ENCODE assay signal across 9 cellular contexts in the genomic region with DNA sequence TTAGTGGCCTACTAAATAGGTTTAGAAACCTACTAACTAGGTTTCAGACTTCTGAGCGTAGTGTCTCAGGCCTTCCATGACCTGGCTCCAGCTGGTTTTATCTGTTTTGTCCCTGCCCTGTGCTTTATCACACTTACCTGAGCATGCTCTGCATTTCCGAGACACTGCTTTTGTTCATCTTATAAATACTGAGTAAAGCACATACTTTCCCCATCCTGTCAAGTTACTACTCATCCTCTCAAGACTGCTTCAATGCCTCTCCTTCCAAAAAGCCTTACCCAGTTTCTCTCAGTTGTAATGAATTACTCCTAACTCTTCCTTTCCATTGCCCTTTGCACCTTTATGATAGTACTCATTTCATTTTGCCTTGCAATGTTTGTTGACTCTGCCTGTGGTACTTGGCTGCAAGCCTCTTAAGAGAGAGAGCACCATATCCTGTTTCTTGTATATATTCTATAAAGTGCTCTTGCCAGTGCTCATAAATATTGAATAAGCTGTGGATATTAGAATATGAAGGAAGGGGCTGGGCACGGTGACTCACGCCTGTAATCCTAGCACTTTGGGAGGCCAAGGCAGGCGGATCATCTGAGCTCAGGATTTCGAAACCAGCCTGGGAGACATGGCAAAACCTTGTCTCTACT. TPM values are rescaled to one million over a fixed set of nuclear protein-coding genes. Genes with fewer than 3 reads are reported as not detected.
DNase-seq lines count a peak whose midpoint lies in the region; ATAC-seq, FAIRE-seq and TF ChIP-seq lines count a peak whose summit lies in the region.
"Had no signal": no experiment of that assay in that cellular context is flagged by ENCODE, and none has a peak within 500 bp of the region (broad histone marks: within the 10 kb centered on the region; RNA-seq: fewer than 3 reads in every experiment).

No MANE protein-coding gene starts in this region.

- dilution Hi-C loops in endothelial cell of umbilical vein (cut with MboI; ENCODE audit: extremely low pct_ligation_motif_present, low sequenced_read_pairs) = no loop called here

- TF ChIP-seq CTCF in endothelial cell of umbilical vein (IDR thresholded peaks at IDR 0.05; ENCODE audit: extremely low read depth in 1 of 2, insufficient read depth in 1 of 2, low read depth in 1 of 2, low read length in 2 of 2) = no peak
- TF ChIP-seq CTCF in psoas muscle (IDR thresholded peaks at IDR 0.05) = no peak

- H3K9me3 ChIP-seq in endothelial cell of umbilical vein (replicated peaks; ENCODE audit: control insufficient read depth, insufficient read depth, low read length) = no peaks in the 10 kb centered on the region
- no peaks in the 10 kb centered on the region for H3K9me3 ChIP-seq in psoas muscle

- H3K4me3 ChIP-seq in endothelial cell of umbilical vein (replicated peaks in 1 of 3; ENCODE audit: insufficient read depth in 1 of 3, low read depth in 1 of 3, low read length in 3 of 3) (peak overlapping the region in 1 of 3 experiments; percentile 17), psoas muscle (no peak overlapping the region)

- peaks cover 7% of the 10 kb centered on the region for H3K79me2 ChIP-seq in endothelial cell of umbilical vein (ENCODE audit: control insufficient read depth, insufficient read depth, low read length)

- H3K9ac ChIP-seq in endothelial cell of umbilical vein (replicated peaks; ENCODE audit: extremely low read depth, insufficient read depth, low read length) = no peak overlapping the region

- POLR2A ChIA-PET in endothelial cell of umbilical vein (lab: Charles Lee) = interaction anchor here (0.7 to 2.2 kb wide), 3 partner anchors 34 to 587 kb away, joined by 3 to 8 read pairs (median 4); partner anchors contain the start of gene SLAIN2

- H4K20me1 ChIP-seq in endothelial cell of umbilical vein (replicated peaks; ENCODE audit: control insufficient read depth, extremely low read depth, insufficient read depth, low read length) = no peaks in the 10 kb centered on the region

- CTCF ChIA-PET in endothelial cell of umbilical vein (lab: Charles Lee) = interaction anchor here (0.8 to 2.7 kb wide), 7 partner anchors 10 to 58 kb away, joined by 3 to 22 read pairs (median 4); no protein-coding TSS in a partner anchor

- WGBS in psoas muscle, 3 donors = 72 to 92% (median 76%) methylated on average over 6 of the region's 6 CpGs

- ATAC-seq in psoas muscle (peak; percentile 43 to 80 (median 62)), HG03520 (IDR thresholded peaks at IDR 0.05; ENCODE audit: unreplicated experiment) (no peak)

- no TSS peak for BruUV-seq in endothelial cell of umbilical vein (replicated peaks; lab: Mats Ljungman, UMichigan)

- DNase-seq in GM04503 (ENCODE audit: low read depth) (peak; percentile 37), NCI-H226 (peak; percentile 74), endothelial cell of umbilical vein (ENCODE audit: low read depth, low spot score) (peak; percentile 90), psoas muscle (no peak), posterior vena cava (ENCODE audit: low spot score) (no peak), midbrain (lab: John Stamatoyannopoulos, UW) (no peak), anterior cingulate cortex (lab: John Stamatoyannopoulos, UW) (no peak)
- DNase-seq: activated CD4-positive, alpha-beta T cell treated with anti-CD3 and anti-CD28 coated beads, Interleukin-2, amount 10 ng/mL, durations not matched to agents 7 days and 5 days had no signal

- TF ChIP-seq POLR2A in endothelial cell of umbilical vein (IDR thresholded peaks at IDR 0.05; ENCODE audit: low read depth, low read length) = no peak

- H3K4me1 ChIP-seq in endothelial cell of umbilical vein (ENCODE audit: control insufficient read depth, extremely low read depth, insufficient read depth, low read length) = peaks cover 13% of the 10 kb centered on the region
- peaks cover 27% of the 10 kb centered on the region for H3K4me1 ChIP-seq in psoas muscle

- H3K27me3 ChIP-seq in endothelial cell of umbilical vein (ENCODE audit: control insufficient read depth in 2 of 2, insufficient read depth in 2 of 2, low read length in 2 of 2) = no peaks in the 10 kb centered on the region
- H3K27me3 ChIP-seq in psoas muscle (ENCODE audit: insufficient read depth in 3 of 3, low read length in 2 of 3) = no peaks in the 10 kb centered on the region

- peak overlapping the region; percentile 25 for H3K4me2 ChIP-seq in endothelial cell of umbilical vein (ENCODE audit: insufficient read depth, low read length)

- no peak overlapping the region for H2AFZ ChIP-seq in endothelial cell of umbilical vein (ENCODE audit: low read depth, low read length)

- intact Hi-C loops in endothelial cell of umbilical vein (cut with micrococcal nuclease) (loop anchor here (5.0 kb wide), 1 partner anchor 37 kb away; no protein-coding TSS in a partner anchor), psoas muscle (cut with DNase I) (loop anchor here in 1 of 2 donors (5.0 kb wide), 1 partner anchor 33 kb away; the partner anchor contains the start of gene SLAIN2), posterior vena cava (cut with DNase I) (no loop called here)

- no peaks in the 10 kb centered on the region for H3K9me1 ChIP-seq in endothelial cell of umbilical vein (replicated peaks; ENCODE audit: control insufficient read depth, extremely low read depth, insufficient read depth, low read length)

- peak overlapping the region; percentile 22 for H3K27ac ChIP-seq in endothelial cell of umbilical vein (ENCODE audit: insufficient read depth, low read depth, low read length)
- H3K27ac ChIP-seq in psoas muscle = peak overlapping the region; percentile 56

- H3K36me3 ChIP-seq in endothelial cell of umbilical vein (ENCODE audit: control insufficient read depth in 2 of 2, extremely low read depth in 1 of 2, insufficient read depth in 2 of 2, low read length in 2 of 2) (no peaks in the 10 kb centered on the region), psoas muscle (ENCODE audit: insufficient read depth in 1 of 2, low read depth in 1 of 2) (peaks cover 0 to 21% of the 10 kb centered on the region in 2 donors)

- FAIRE-seq in endothelial cell of umbilical vein (lab: Jason Lieb, UNC) = peak; percentile 85

TF ChIP-seq in endothelial cell of umbilical vein, 7 proteins besides CTCF, POLR2A, EP300 and RAD21:
- TF ChIP-seq MYC (IDR thresholded peaks at IDR 0.05; ENCODE audit: low read depth, low read length) (no peak), POLR2AphosphoS5 (IDR thresholded peaks at IDR 0.05; ENCODE audit: insufficient read depth, low read depth, low read length) (no peak), FOS (IDR thresholded peaks at IDR 0.05; ENCODE audit: borderline replicate concordance, insufficient read depth, low read length) (peak; percentile 77), GATA2 (IDR thresholded peaks at IDR 0.05; ENCODE audit: insufficient read depth, insufficient read length, low read depth, low read length) (no peak), JUN (IDR thresholded peaks at IDR 0.05; ENCODE audit: borderline replicate concordance, insufficient read depth, insufficient read length, low read depth) (peak; percentile 17), EZH2 (IDR thresholded peaks at IDR 0.05; ENCODE audit: borderline replicate concordance, low read depth, low read length, severe bottlenecking) (no peak)
- TF ChIP-seq, protein P1, sequence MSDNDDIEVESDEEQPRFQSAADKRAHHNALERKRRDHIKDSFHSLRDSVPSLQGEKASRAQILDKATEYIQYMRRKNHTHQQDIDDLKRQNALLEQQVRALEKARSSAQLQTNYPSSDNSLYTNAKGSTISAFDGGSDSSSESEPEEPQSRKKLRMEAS (IDR thresholded peaks at IDR 0.05; ENCODE audit: insufficient read depth, insufficient read length) = no peak

RNA-seq across cellular contexts. Expression of gene SLAIN2, which starts 34.4 kb away (rescaled TPM):
- 40.6 and 49.5 TPM in 2 replicates for total RNA-seq in endothelial cell of umbilical vein
- 19.6 and 27.4 TPM in 2 replicates for polyA plus RNA-seq in endothelial cell of umbilical vein
- 26.9 TPM in 2 replicates for polyA plus RNA-seq in endothelial cell of umbilical vein (2011; cell fraction: cytosol; rRNA removed)
- polyA plus RNA-seq in endothelial cell of umbilical vein (2011; cell fraction: nucleus; rRNA removed) = 21.9 and 25.0 TPM in 2 replicates
- polyA plus RNA-seq in endothelial cell of umbilical vein (2012) = 31.1 and 47.7 TPM in 2 replicates
- 28.1 and 35.9 TPM in 2 replicates for polyA minus RNA-seq in endothelial cell of umbilical vein
- 8.5 TPM for polyA minus RNA-seq in endothelial cell of umbilical vein (2011; cell fraction: cytosol; rRNA and poly(A)+ RNA removed)
- polyA minus RNA-seq in endothelial cell of umbilical vein (2011; cell fraction: nucleus; rRNA and poly(A)+ RNA removed) = 24.0 and 35.2 TPM in 2 replicates
- 100 to 1,000 TPM; 157 to 204 (median 191) TPM for total RNA-seq in psoas muscle
- polyA plus RNA-seq in psoas muscle = 100 to 1,000 TPM in 1 of 3 donors, 10 to 100 TPM in 2; 69.5 to 203 (median 79.9) TPM
- total RNA-seq in posterior vena cava = 100 to 1,000 TPM in 1 of 2 donors, 10 to 100 TPM in 1; 88.3 to 131 TPM

Comparison
In these comparisons a context has a peak if more than half of its experiments do, and no peak if none do; other contexts are left out.
1. DNase-seq: peak in GM04503 (single experiment), NCI-H226 (single experiment) and endothelial cell of umbilical vein (single experiment); none in psoas muscle (0 of 2), posterior vena cava (single experiment), midbrain (single experiment) and anterior cingulate cortex (0 of 58).